18 cellular contexts compared by ENCODE assay signal in the genomic region with DNA sequence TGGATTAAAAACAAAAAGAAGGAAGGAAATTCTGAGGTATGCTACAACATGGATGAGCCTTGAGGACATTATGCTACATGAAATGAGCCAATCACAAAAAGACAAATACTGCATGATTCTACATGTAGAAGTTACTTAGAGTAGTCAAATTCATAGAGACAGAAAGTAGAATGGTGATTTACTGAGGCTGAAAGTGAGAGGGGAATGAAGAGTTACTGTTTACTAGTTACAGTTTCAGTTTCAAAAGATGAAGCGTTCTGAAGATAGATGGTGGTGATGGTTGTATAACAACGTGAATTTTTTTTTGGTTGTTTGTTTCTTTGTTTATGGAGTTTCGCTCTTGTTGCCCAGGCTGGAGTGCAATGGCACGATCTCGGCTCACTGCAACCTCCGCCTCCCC.
DNase-seq lines count a peak whose midpoint lies in the region; ATAC-seq and TF ChIP-seq lines count a peak whose summit lies in the region.
"Had no signal": no experiment of that assay in that cellular context is flagged by ENCODE, and none has a peak within 500 bp of the region (broad histone marks: within the 10 kb centered on the region; RNA-seq: fewer than 3 reads in every experiment).

No MANE protein-coding gene starts in this region.

- H3K4me3 ChIP-seq in tibial artery = no peak overlapping the region
- H3K4me3 ChIP-seq: esophagus squamous epithelium, MG63, smooth muscle cell, upper lobe of left lung had no signal

- H3K36me3 ChIP-seq in tibial artery = no peaks in the 10 kb centered on the region
- H3K36me3 ChIP-seq: esophagus squamous epithelium, MG63, upper lobe of left lung had no signal

- no peak for DNase-seq in NCI-H446 treated with DMSO at 0.1 percent for 48 hours (lab: John Stamatoyannopoulos, UW)
- no peak for DNase-seq in NCI-H1092 treated with DMSO at 0.1 percent for 48 hours (lab: John Stamatoyannopoulos, UW)
- no peak for DNase-seq in tibial artery
- DNase-seq: activated CD4-positive, alpha-beta T cell treated with anti-CD3 and anti-CD28 coated beads, Interleukin-2, amount 50 U/mL, for 4 hours; activated gamma-delta T cell treated with Interleukin-2 at 50 U/mL for 16 hours; Calu3; esophagus squamous epithelium; MG63; NCI-H2227 treated with DMSO at 0.1 percent for 48 hours; occipital lobe; T-helper 17 cell; upper lobe of left lung had no signal

- H3K4me1 ChIP-seq in tibial artery = no peaks in the 10 kb centered on the region
- H3K4me1 ChIP-seq: esophagus squamous epithelium, upper lobe of left lung had no signal

- intact Hi-C loops in tibial artery (cut with DNase I; ENCODE audit: low total_unique reads) = no loop called here

- no peak for TF ChIP-seq CTCF in tibial artery (IDR thresholded peaks at IDR 0.05)

- peak; percentile 97 for ATAC-seq in GM18502 (IDR thresholded peaks at IDR 0.05; ENCODE audit: poor library complexity, unreplicated experiment)
- ATAC-seq in GM19452 (IDR thresholded peaks at IDR 0.05; ENCODE audit: unreplicated experiment) = peak; percentile 99
- ATAC-seq in HG02759 (IDR thresholded peaks at IDR 0.05; ENCODE audit: unreplicated experiment) = peak; percentile 96
- peak; percentile 99 for ATAC-seq in HG03378 (IDR thresholded peaks at IDR 0.05; ENCODE audit: unreplicated experiment)
- ATAC-seq in HG02840 (IDR thresholded peaks at IDR 0.05; ENCODE audit: low FRiP score, unreplicated experiment) = no peak
- ATAC-seq: T-helper 17 cell had no signal

- no peaks in the 10 kb centered on the region for H3K27me3 ChIP-seq in tibial artery
- H3K27me3 ChIP-seq: esophagus squamous epithelium, upper lobe of left lung had no signal

- no peak overlapping the region for H3K27ac ChIP-seq in tibial artery
- H3K27ac ChIP-seq: esophagus squamous epithelium, upper lobe of left lung had no signal

- H3K9me3 ChIP-seq in tibial artery = no peaks in the 10 kb centered on the region
